In genomic region chr2:131104487-131105155, GRCh38 we compare ENCODE assay signal across 1 cellular context.
A peak's percentile ranks its signal among the peaks of the same experiment; 100 is the strongest.
TF ChIP-seq lines count a peak whose summit lies in the region.

No MANE protein-coding gene starts in this region.

TF ChIP-seq in K562, 482 proteins besides CTCF, POLR2A, EP300 and RAD21 (continued from another document and continues in another):
- TF ChIP-seq PRDM10 (IDR thresholded peaks at IDR 0.05; ENCODE audit: partially characterized antibody) = peak; percentile 97
- no peak for TF ChIP-seq TAF9B (IDR thresholded peaks at IDR 0.05; ENCODE audit: partially characterized antibody)
- TF ChIP-seq CHD1 (IDR thresholded peaks at IDR 0.05; ENCODE audit: low read length) = no peak
- peak; percentile 45 for TF ChIP-seq PKNOX1 (IDR thresholded peaks at IDR 0.05)
- peak; percentile 83 for TF ChIP-seq ZNF384 (IDR thresholded peaks at IDR 0.05; ENCODE audit: low read depth, low read length)
- peak; percentile 64 for TF ChIP-seq EP400 (IDR thresholded peaks at IDR 0.05)
- no peak for TF ChIP-seq ZNF75A (CRISPR knock-in tag; IDR thresholded peaks at IDR 0.05)
- TF ChIP-seq CC2D1A (IDR thresholded peaks at IDR 0.05) = peak; percentile 33; the same call in 1 of the 2 replicates
- TF ChIP-seq PTTG1 (tag; IDR thresholded peaks at IDR 0.05; ENCODE audit: low read depth) = peak; percentile 34; the same call in 1 of the 2 replicates
- no peak for TF ChIP-seq MECOM (CRISPR knock-in tag; IDR thresholded peaks at IDR 0.05)
- no peak for TF ChIP-seq PREB (CRISPR knock-in tag; IDR thresholded peaks at IDR 0.05)
- peak; percentile 89 for TF ChIP-seq FOSL1 (tag; conservative IDR thresholded peaks at IDR 0.05)
- TF ChIP-seq SMARCA4 (IDR thresholded peaks at IDR 0.05) = peak; percentile 68
- TF ChIP-seq HMGN3 (IDR thresholded peaks at IDR 0.05; ENCODE audit: borderline replicate concordance, extremely low read depth, insufficient read length, low read depth, low read length) = no peak
- peak; percentile 81 for TF ChIP-seq SMARCE1 (IDR thresholded peaks at IDR 0.05)
- peak; percentile 80 for TF ChIP-seq GABPA (tag; conservative IDR thresholded peaks at IDR 0.05; ENCODE audit: low read depth)
- 0 out of 2 replicates have a peak, but pooled peaks have one; percentile 45 for TF ChIP-seq TARDBP (IDR thresholded peaks at IDR 0.05)
- TF ChIP-seq MITF (IDR thresholded peaks at IDR 0.05) = peak; percentile 83
- peak; percentile 75 for TF ChIP-seq NFE2 (IDR thresholded peaks at IDR 0.05; ENCODE audit: low read depth)
- peak; percentile 55; the same call in 1 of the 2 replicates for TF ChIP-seq CBX1 (IDR thresholded peaks at IDR 0.05; ENCODE audit: low read depth)
- 0 out of 2 replicates have a peak, but pooled peaks have one; percentile 49 for TF ChIP-seq CREB3 (tag; conservative IDR thresholded peaks at IDR 0.05; ENCODE audit: low read depth)
- TF ChIP-seq FOXM1 (IDR thresholded peaks at IDR 0.05; ENCODE audit: low read depth) = peak; percentile 81
- TF ChIP-seq FOXM1 (CRISPR knock-in tag; IDR thresholded peaks at IDR 0.05; ENCODE audit: low read depth) = no peak
- TF ChIP-seq ZBTB1 (CRISPR knock-in tag; IDR thresholded peaks at IDR 0.05; ENCODE audit: borderline replicate concordance, low read depth) = no peak
- TF ChIP-seq TFAP4 (CRISPR knock-in tag; IDR thresholded peaks at IDR 0.05; ENCODE audit: borderline replicate concordance) = peak; percentile 93
- TF ChIP-seq ZNF133 (CRISPR knock-in tag; IDR thresholded peaks at IDR 0.05) = no peak
- TF ChIP-seq ZBTB2 (IDR thresholded peaks at IDR 0.05) = no peak
- peak; percentile 79; the same call in 1 of the 2 replicates for TF ChIP-seq JUND (IDR thresholded peaks at IDR 0.05; ENCODE audit: borderline replicate concordance, low read depth, low read length)
- peak; percentile 81; the same call in 2 of the 3 replicates for TF ChIP-seq JUND (tag; IDR thresholded peaks at IDR 0.05; ENCODE audit: borderline replicate concordance, low read depth, low read length)
- no peak for TF ChIP-seq WHSC1 (IDR thresholded peaks at IDR 0.05; ENCODE audit: low read length)
- TF ChIP-seq BRF2 (IDR thresholded peaks at IDR 0.05; ENCODE audit: borderline replicate concordance, insufficient read depth, insufficient read length) = no peak
- no peak for TF ChIP-seq ZNF274 (IDR thresholded peaks at IDR 0.05; ENCODE audit: borderline replicate concordance, low read depth, low read length)
- peak; percentile 81 for TF ChIP-seq BHLHE40 (IDR thresholded peaks at IDR 0.05; ENCODE audit: low read length)
- TF ChIP-seq MED1 (CRISPR knock-in tag; IDR thresholded peaks at IDR 0.05; ENCODE audit: borderline replicate concordance) = no peak
- TF ChIP-seq STAG1 (CRISPR knock-in tag; IDR thresholded peaks at IDR 0.05; ENCODE audit: borderline replicate concordance) = no peak
- TF ChIP-seq TFAM (CRISPR knock-in tag; conservative IDR thresholded peaks at IDR 0.05) = no peak
- 0 out of 2 replicates have a peak, but pooled peaks have one; percentile 10 for TF ChIP-seq HES1 (IDR thresholded peaks at IDR 0.05; ENCODE audit: low read depth)
- TF ChIP-seq MEF2A (IDR thresholded peaks at IDR 0.05; ENCODE audit: control insufficient read depth, low read depth, low read length) = peak; percentile 45
- TF ChIP-seq SAP30 (IDR thresholded peaks at IDR 0.05; ENCODE audit: borderline replicate concordance, insufficient read depth, low read depth, low read length, poor library complexity, severe bottlenecking) = peak; percentile 41
- TF ChIP-seq NR2C1 (IDR thresholded peaks at IDR 0.05) = 0 out of 2 replicates have a peak, but pooled peaks have one; percentile 41
- TF ChIP-seq NR2C1 (tag; IDR thresholded peaks at IDR 0.05) = peak; percentile 57; the same call in 1 of the 2 replicates
- peak; percentile 13; the same call in 1 of the 2 replicates for TF ChIP-seq MAFF (IDR thresholded peaks at IDR 0.05; ENCODE audit: low read length)
- TF ChIP-seq ZNF592 (IDR thresholded peaks at IDR 0.05) = peak; percentile 49; the same call in 1 of the 2 replicates
- peak; percentile 63 to 74; a peak in 1 of 4 replicates for TF ChIP-seq FOXK2 (conservative IDR thresholded peaks at IDR 0.05 in 1 of 2, IDR thresholded peaks at IDR 0.05 in 1 of 2; ENCODE audit: low read depth in 2 of 2)
- peak; percentile 65 for TF ChIP-seq MEIS2 (IDR thresholded peaks at IDR 0.05; ENCODE audit: partially characterized antibody)
- TF ChIP-seq BACH1 (tag; IDR thresholded peaks at IDR 0.05) = peak; percentile 63; the same call in 1 of the 2 replicates
- TF ChIP-seq ZNF324 (CRISPR knock-in tag; IDR thresholded peaks at IDR 0.05) = no peak
- peak; percentile 39; the same call in 1 of the 2 replicates for TF ChIP-seq PHF8 (IDR thresholded peaks at IDR 0.05; ENCODE audit: borderline replicate concordance, low read length)
- no peak for TF ChIP-seq SAFB (IDR thresholded peaks at IDR 0.05; ENCODE audit: borderline replicate concordance, low read depth, low read length)
- no peak for TF ChIP-seq SLC30A9 (CRISPR knock-in tag; IDR thresholded peaks at IDR 0.05)
- no peak for TF ChIP-seq RBM22 (IDR thresholded peaks at IDR 0.05; ENCODE audit: low read depth, low read length, poor library complexity, severe bottlenecking)
- peak; percentile 91 to 92 for TF ChIP-seq KDM1A (IDR thresholded peaks at IDR 0.05)
